In the genomic region with DNA sequence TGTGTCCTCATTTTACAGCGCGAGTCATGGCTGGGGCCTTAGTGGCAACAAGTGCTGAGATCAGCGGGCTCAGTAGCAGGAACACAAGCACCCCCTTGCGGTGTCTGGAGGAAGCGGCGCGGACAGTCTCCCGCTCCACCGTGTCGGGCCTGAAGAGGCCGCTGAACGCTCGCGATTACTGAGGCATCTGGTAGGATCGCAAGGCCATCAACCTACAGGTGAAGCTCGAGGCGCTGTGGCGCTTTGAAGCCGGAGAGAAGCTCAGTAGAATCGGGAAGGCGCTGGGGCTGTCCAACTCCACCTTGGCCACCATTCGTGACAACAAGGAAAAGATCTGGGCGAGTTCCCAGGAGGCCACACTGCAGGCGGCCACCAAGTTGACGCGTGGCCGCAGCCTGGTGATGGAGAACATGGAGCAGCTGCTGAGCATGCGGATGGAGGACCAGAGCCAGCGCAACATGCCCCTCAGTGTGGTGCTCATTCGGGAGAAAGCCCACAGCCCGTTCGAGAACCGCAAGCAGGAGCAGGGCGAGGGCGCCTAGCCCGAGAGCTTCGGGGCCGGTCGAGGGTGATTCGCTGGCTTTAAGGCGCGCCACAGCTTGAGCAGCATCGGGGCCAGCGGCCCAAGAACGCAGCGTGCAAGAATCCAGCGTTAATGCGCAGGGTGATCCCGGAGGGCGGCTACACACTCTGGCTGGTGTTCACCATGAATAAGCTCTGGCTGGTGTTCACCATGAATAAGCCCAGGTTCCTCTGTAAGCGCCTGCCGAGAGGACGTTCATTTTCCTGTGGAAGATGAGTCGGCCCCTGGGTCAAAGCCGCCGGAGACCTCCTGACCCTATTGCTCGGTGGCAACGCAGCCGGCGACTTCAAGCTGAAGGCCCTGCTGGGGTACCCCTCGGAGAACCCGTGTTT, we compare ENCODE assay signal across 8 cellular contexts. TPM values are rescaled to one million over a fixed set of nuclear protein-coding genes. Genes with fewer than 3 reads are reported as not detected.
DNase-seq lines count a peak whose midpoint lies in the region; ATAC-seq, FAIRE-seq and TF ChIP-seq lines count a peak whose summit lies in the region.

No MANE protein-coding gene starts in this region.

- ATAC-seq in heart left ventricle: peak; percentile 84 to 96 (median 93)
- no peak for ATAC-seq in HG03045 (IDR thresholded peaks at IDR 0.05; ENCODE audit: unreplicated experiment)

- no peak overlapping the region for H3K4me3 ChIP-seq in Loucy (ENCODE audit: low read length, poor library complexity, severe bottlenecking)
- H3K4me3 ChIP-seq in heart left ventricle: no peak overlapping the region
- peak overlapping the region; percentile 2 for H3K4me3 ChIP-seq in rectal smooth muscle tissue (ENCODE audit: low read length)

- WGBS in heart left ventricle, 4 donors: 67 to 83% (median 67%) methylated on average over 48 to 62 of the region's 62 CpGs

- peaks cover 14% of the 10 kb centered on the region for H3K36me3 Mint-ChIP-seq in activated naive CD4-positive, alpha-beta T cell treated with anti-CD3 and anti-CD28 coated beads, Interleukin-2, amount 10 ng/mL, durations not matched to agents 7 days and 5 days

- H3K9me2 ChIP-seq in Loucy (replicated peaks; ENCODE audit: low read depth, low read length): no peaks in the 10 kb centered on the region

- CTCF ChIA-PET in activated naive CD4-positive, alpha-beta T cell treated with anti-CD3 and anti-CD28 coated beads, Interleukin-2, amount 10 ng/mL, durations not matched to agents 7 days and 5 days (lab: Charles Lee): interaction anchor here (0.7 to 9.4 kb wide), 15 partner anchors 10 to 235 kb away, joined by 3 to 109 read pairs (median 4); a partner anchor contains a TSS

- peaks cover 9% of the 10 kb centered on the region; the same call in 1 of the 2 replicates for H3K79me2 ChIP-seq in Loucy (ENCODE audit: insufficient read depth, low read length)

- no peaks in the 10 kb centered on the region for H3K27me3 Mint-ChIP-seq in activated naive CD4-positive, alpha-beta T cell treated with anti-CD3 and anti-CD28 coated beads, Interleukin-2, amount 10 ng/mL, durations not matched to agents 7 days and 5 days

- peak; percentile 37 for FAIRE-seq in GM19239 (lab: Jason Lieb, UNC)

- H3K4me1 ChIP-seq in Loucy (ENCODE audit: insufficient read depth, low read length, poor library complexity, severe bottlenecking): peaks cover 20% of the 10 kb centered on the region
- peaks cover 0 to 16% (median 4%) of the 10 kb centered on the region in 12 donors for H3K4me1 ChIP-seq in heart left ventricle
- H3K4me1 ChIP-seq in rectal smooth muscle tissue (ENCODE audit: control insufficient read depth, insufficient read depth, low read length): peaks cover 9% of the 10 kb centered on the region

- TF ChIP-seq POLR2A in heart left ventricle (IDR thresholded peaks at IDR 0.05): no peak

- H3K27ac Mint-ChIP-seq in activated naive CD4-positive, alpha-beta T cell treated with anti-CD3 and anti-CD28 coated beads, Interleukin-2, amount 10 ng/mL, durations not matched to agents 7 days and 5 days: peak overlapping the region; percentile 82

- no peak overlapping the region for H3K4me3 Mint-ChIP-seq in activated naive CD4-positive, alpha-beta T cell treated with anti-CD3 and anti-CD28 coated beads, Interleukin-2, amount 10 ng/mL, durations not matched to agents 7 days and 5 days

- no peaks in the 10 kb centered on the region for H4K20me1 ChIP-seq in Loucy (ENCODE audit: insufficient read depth, low read length, poor library complexity, severe bottlenecking)

- H3K9me3 ChIP-seq in Loucy (ENCODE audit: insufficient read depth, low read depth, low read length) (no peaks in the 10 kb centered on the region), heart left ventricle (no peaks in the 10 kb centered on the region)

- peak overlapping the region; percentile 61 for H3K9ac ChIP-seq in Loucy (ENCODE audit: low read depth, low read length, poor library complexity, severe bottlenecking)
- no peak overlapping the region for H3K9ac ChIP-seq in rectal smooth muscle tissue (ENCODE audit: low read length)

- peak overlapping the region; percentile 68 for H3K4me2 ChIP-seq in Loucy (ENCODE audit: low read depth, low read length, poor library complexity, severe bottlenecking)

- peak; percentile 70 for DNase-seq in GM19239 (ENCODE audit: insufficient read length, low spot score)
- DNase-seq in activated naive CD4-positive, alpha-beta T cell treated with anti-CD3 and anti-CD28 coated beads, Interleukin-2, amount 10 ng/mL, durations not matched to agents 7 days and 5 days: peak; percentile 95
- peak; percentile 84 to 91 (median 88) for DNase-seq in heart left ventricle
- no peak for DNase-seq in OCI-M1 (lab: John Stamatoyannopoulos, UW)
- DNase-seq in NCI-H524 treated with DMSO at 0.1 percent for 48 hours (lab: John Stamatoyannopoulos, UW): no peak

- H3K27me3 ChIP-seq in Loucy (ENCODE audit: insufficient read depth, low read length, poor library complexity, severe bottlenecking) (no peaks in the 10 kb centered on the region), heart left ventricle (no peaks in the 10 kb centered on the region), rectal smooth muscle tissue (ENCODE audit: control insufficient read depth, insufficient read depth, low read length) (no peaks in the 10 kb centered on the region)

- H3F3A ChIP-seq in Loucy (ENCODE audit: low read depth): no peaks in the 10 kb centered on the region

- H3K27ac ChIP-seq in heart left ventricle: peak overlapping the region in 9 of 12 donors; percentile 15 to 75 (median 52)
- H3K27ac ChIP-seq in rectal smooth muscle tissue (ENCODE audit: low read depth, low read length): peak overlapping the region; percentile 81

- H3K9me3 Mint-ChIP-seq in activated naive CD4-positive, alpha-beta T cell treated with anti-CD3 and anti-CD28 coated beads, Interleukin-2, amount 10 ng/mL, durations not matched to agents 7 days and 5 days: no peaks in the 10 kb centered on the region

- H2AFZ ChIP-seq in Loucy (ENCODE audit: low read length): no peak overlapping the region

- peaks cover 24% of the 10 kb centered on the region for H3K4me1 Mint-ChIP-seq in activated naive CD4-positive, alpha-beta T cell treated with anti-CD3 and anti-CD28 coated beads, Interleukin-2, amount 10 ng/mL, durations not matched to agents 7 days and 5 days

- H3K36me3 ChIP-seq in Loucy (ENCODE audit: insufficient read depth, low read length) (peaks cover 4% of the 10 kb centered on the region; the same call in 1 of the 2 replicates), heart left ventricle (peaks cover 0 to 31% (median 22%) of the 10 kb centered on the region in 9 donors), rectal smooth muscle tissue (ENCODE audit: control insufficient read depth, insufficient read depth, low read length) (peaks cover 9% of the 10 kb centered on the region)

- TF ChIP-seq CTCF in Loucy (conservative IDR thresholded peaks at IDR 0.05; ENCODE audit: low read length) (peak; percentile 100), heart left ventricle (IDR thresholded peaks at IDR 0.05) (peak; percentile 86 to 98 (median 95))

- intact Hi-C loops in heart left ventricle (cut with DNase I): no loop called here

RNA-seq across cellular contexts. Expression of a gene that starts 8.3 kb away (rescaled TPM):
- 10 to 100 TPM in 2 of 9 donors, 1 to 10 TPM in 7; 7.5 to 12.0 (median 9.1) TPM for total RNA-seq in heart left ventricle
- polyA plus RNA-seq in heart left ventricle: 10 to 100 TPM in 1 of 2 donors, 1 to 10 TPM in 1; 6.2 to 12.5 TPM

RNA-seq across cellular contexts. Expression of a gene that starts 23.1 kb away (rescaled TPM):
- total RNA-seq in heart left ventricle: 100 to 1,000 TPM in 6 of 9 donors, 10 to 100 TPM in 3; 35.3 to 139 (median 115) TPM
- polyA plus RNA-seq in heart left ventricle: 100 to 1,000 TPM in 1 of 2 donors, 10 to 100 TPM in 1; 64.7 to 114 TPM

RNA-seq across cellular contexts. Expression of a gene that starts 26.6 kb away (rescaled TPM):
- total RNA-seq in heart left ventricle: 100 to 1,000 TPM; 113 to 155 (median 129) TPM
- polyA plus RNA-seq in heart left ventricle: 100 to 1,000 TPM; 192 to 266 TPM

RNA-seq across cellular contexts. Expression of a gene that starts 37.6 kb away (rescaled TPM):
- 100 to 1,000 TPM; 122 to 265 (median 163) TPM for total RNA-seq in heart left ventricle
- 100 to 1,000 TPM in 1 of 2 donors, 10 to 100 TPM in 1; 88.0 to 160 TPM for polyA plus RNA-seq in heart left ventricle

Comparison
In these comparisons a context has a peak if more than half of its experiments do, and no peak if none do; other contexts are left out.
1. DNase-seq: peak in GM19239 (single experiment), activated naive CD4-positive, alpha-beta T cell treated with anti-CD3 and anti-CD28 coated beads, Interleukin-2, amount 10 ng/mL, durations not matched to agents 7 days and 5 days (single experiment) and heart left ventricle (5 of 5); none in OCI-M1 (single experiment) and NCI-H524 treated with DMSO at 0.1 percent for 48 hours (single experiment).